17 cellular contexts compared by ENCODE assay signal in the genomic region with DNA sequence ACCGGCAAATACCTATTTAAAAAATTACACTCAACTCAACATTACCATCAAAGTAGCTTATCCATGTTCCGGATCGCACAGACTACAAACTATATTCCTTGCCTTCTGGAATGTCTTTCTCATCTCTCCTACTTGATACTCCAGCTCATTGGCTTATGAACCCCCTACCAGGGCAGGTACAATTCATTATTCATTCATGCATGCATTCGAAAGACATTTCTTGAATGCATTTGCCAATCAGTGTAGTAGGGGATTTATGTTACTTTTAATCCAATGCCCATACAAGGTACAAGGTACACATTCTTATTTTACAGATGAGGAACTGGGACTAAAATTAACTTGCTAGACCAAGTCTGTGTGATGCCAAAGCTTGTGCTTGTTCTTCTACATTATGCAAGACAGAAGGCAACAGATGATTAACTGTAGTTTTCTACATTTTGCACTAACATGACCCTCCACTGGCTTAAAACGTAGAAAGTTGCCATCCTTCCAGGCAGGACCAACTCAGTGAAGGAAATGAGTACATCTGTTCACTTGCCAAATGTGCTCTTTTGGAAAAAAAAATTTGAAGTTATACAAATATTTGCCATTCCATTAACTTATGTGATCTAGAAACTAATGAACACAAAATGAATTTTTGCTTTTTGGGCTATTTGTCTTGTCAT. TPM values are rescaled to one million over a fixed set of nuclear protein-coding genes. Genes with fewer than 3 reads are reported as not detected.
DNase-seq lines count a peak whose midpoint lies in the region; ATAC-seq, FAIRE-seq and TF ChIP-seq lines count a peak whose summit lies in the region.
"Had no signal": no experiment of that assay in that cellular context is flagged by ENCODE, and none has a peak within 500 bp of the region (broad histone marks: within the 10 kb centered on the region; RNA-seq: fewer than 3 reads in every experiment).

No MANE protein-coding gene starts in this region.

- H3K4me3 ChIP-seq in left lung (no peak overlapping the region), skeletal muscle tissue (ENCODE audit: low read length in 3 of 3) (no peak overlapping the region), breast epithelium (no peak overlapping the region)

- DNase-seq in EL, result peak; percentile 7
- DNase-seq in brain pericyte (ENCODE audit: low read depth, low spot score), result peak; percentile 5
- DNase-seq in left lung, result no peak
- no peak for DNase-seq in OCI-M1 (lab: John Stamatoyannopoulos, UW)
- no peak for DNase-seq in breast epithelium (ENCODE audit: low spot score in 2 of 2)
- no peak for DNase-seq in frontal cortex (ENCODE audit: low spot score in 2 of 2)
- DNase-seq in activated gamma-delta T cell (lab: John Stamatoyannopoulos, UW), result no peak
- DNase-seq: activated effector memory CD4-positive, alpha-beta T cell treated with anti-CD3 and anti-CD28 coated beads, Interleukin-2, amount 50 U/mL, for 16 hours; NCI-H1694 treated with DMSO at 0.1 percent for 48 hours; NCI-H524 treated with DMSO at 0.1 percent for 48 hours; SW 1271 had no signal

- H3K9me3 ChIP-seq in left lung (peaks cover 0 to 2% of the 10 kb centered on the region in 2 donors), skeletal muscle tissue (ENCODE audit: control insufficient read depth in 3 of 3, low read length in 3 of 3) (no peaks in the 10 kb centered on the region), breast epithelium (no peaks in the 10 kb centered on the region)

- peak overlapping the region; percentile 37 to 54 for H3K27ac ChIP-seq in left lung
- H3K27ac ChIP-seq in skeletal muscle tissue (ENCODE audit: low read depth, low read length), result peak overlapping the region; percentile 33
- H3K27ac ChIP-seq in breast epithelium, result no peak overlapping the region
- H3K27ac ChIP-seq: parathyroid adenoma, VCaP had no signal

- no peak overlapping the region for H3K9ac ChIP-seq in skeletal muscle tissue (ENCODE audit: low read depth in 1 of 3, low read length in 3 of 3)
- H3K9ac ChIP-seq: parathyroid adenoma had no signal

- TF ChIP-seq CTCF in left lung (IDR thresholded peaks at IDR 0.05), result no peak
- TF ChIP-seq CTCF in breast epithelium (IDR thresholded peaks at IDR 0.05), result no peak

- H3K4me1 ChIP-seq in left lung, result peaks cover 9 to 11% of the 10 kb centered on the region in 2 donors
- H3K4me1 ChIP-seq in skeletal muscle tissue (ENCODE audit: control insufficient read depth in 3 of 3, insufficient read depth in 3 of 3, low read length in 3 of 3), result peaks cover 0 to 14% (median 4%) of the 10 kb centered on the region in 3 donors
- no peaks in the 10 kb centered on the region for H3K4me1 ChIP-seq in breast epithelium
- H3K4me1 ChIP-seq: parathyroid adenoma had no signal

- no peak for TF ChIP-seq POLR2A in breast epithelium (IDR thresholded peaks at IDR 0.05)

- FAIRE-seq in frontal cortex (lab: Jason Lieb, UNC), result no peak

- H3K27me3 ChIP-seq in left lung (no peaks in the 10 kb centered on the region), skeletal muscle tissue (ENCODE audit: control insufficient read depth in 3 of 3, insufficient read depth in 3 of 3, low read length in 3 of 3) (no peaks in the 10 kb centered on the region), breast epithelium (no peaks in the 10 kb centered on the region)

- peak; percentile 21 for ATAC-seq in left lung
- ATAC-seq: Panc1 had no signal

- intact Hi-C loops in left lung (cut with DNase I), result no loop called here
- intact Hi-C loops in breast epithelium (cut with DNase I; ENCODE audit: low total_unique reads), result no loop called here

- no peaks in the 10 kb centered on the region for H3K36me3 ChIP-seq in left lung
- peaks cover 3 to 29% (median 18%) of the 10 kb centered on the region in 3 donors for H3K36me3 ChIP-seq in skeletal muscle tissue (ENCODE audit: control insufficient read depth in 3 of 3, insufficient read depth in 3 of 3, low read length in 3 of 3)
- no peaks in the 10 kb centered on the region for H3K36me3 ChIP-seq in breast epithelium

RNA-seq across cellular contexts. Expression of a gene that starts 53.7 kb away (rescaled TPM):
- total RNA-seq in left lung (10 to 100 TPM; 14.3 to 20.8 TPM), skeletal muscle tissue (32.4 TPM), breast epithelium (10 to 100 TPM in 2 of 3 donors, 1 to 10 TPM in 1; 8.6 to 34.1 (median 19.2) TPM), frontal cortex (6.5 TPM)
- total RNA-seq: activated CD8-positive, alpha-beta memory T cell treated with anti-CD3 and anti-CD28 coated beads for 36 hours; mononuclear cell had no signal

Comparison
In these comparisons a context has a peak if more than half of its experiments do, and no peak if none do; other contexts are left out.
1. DNase-seq: peak in EL (single experiment) and brain pericyte (single experiment); none in left lung (0 of 2), OCI-M1 (single experiment), breast epithelium (0 of 2), frontal cortex (0 of 2) and activated gamma-delta T cell (single experiment).
2. H3K27ac ChIP-seq: peak in left lung (2 of 2) and skeletal muscle tissue (single experiment); none in breast epithelium (0 of 2).